Comparison of ENCODE assay signal across 8 cellular contexts in genomic region chr11:119361961-119362725, GRCh38. TPM values are rescaled to one million over a fixed set of nuclear protein-coding genes. Genes with fewer than 3 reads are reported as not detected.
DNase-seq lines count a peak whose midpoint lies in the region; ATAC-seq and TF ChIP-seq lines count a peak whose summit lies in the region.
"Had no signal": no experiment of that assay in that cellular context is flagged by ENCODE, and none has a peak within 500 bp of the region (broad histone marks: within the 10 kb centered on the region; RNA-seq: fewer than 3 reads in every experiment).

No MANE protein-coding gene starts in this region.

- H3K79me2 ChIP-seq in PC-3 (ENCODE audit: low read length): no peaks in the 10 kb centered on the region

- no peak for ATAC-seq in PC-3
- ATAC-seq in sciatic nerve: peak; percentile 14
- no peak for ATAC-seq in HG02970 (IDR thresholded peaks at IDR 0.05; ENCODE audit: low FRiP score, unreplicated experiment)

- DNase-seq in PC-3 (no peak), glutamatergic neuron (no peak), sciatic nerve (ENCODE audit: low spot score) (no peak), NCI-H146 (lab: John Stamatoyannopoulos, UW) (no peak)
- DNase-seq in activated CD8-positive, alpha-beta memory T cell treated with anti-CD3 and anti-CD28 coated beads, Interleukin-2, amount 50 U/mL, for 4 hours: no peak

- H3K36me3 Mint-ChIP-seq in glutamatergic neuron (ENCODE audit: unreplicated experiment): peaks cover 5% of the 10 kb centered on the region

- H3K4me3 Mint-ChIP-seq in glutamatergic neuron (ENCODE audit: unreplicated experiment): peak overlapping the region; percentile 77
- H3K4me3 Mint-ChIP-seq: T-helper 1 cell treated with Interleukin-12 subunit alpha and Interleukin-12 subunit beta and Interleukin-4 antibody, amounts not matched to agents 30 μg/mL and 1 μg/mL, for 36 hours had no signal

- H3K36me3 ChIP-seq in PC-3 (ENCODE audit: low read depth, low read length): no peaks in the 10 kb centered on the region

- H3F3A ChIP-seq in PC-3 (ENCODE audit: low read length, unreplicated experiment): peaks cover 5% of the 10 kb centered on the region

- TF ChIP-seq CTCF in PC-3 (conservative IDR thresholded peaks at IDR 0.05; ENCODE audit: low read depth, low read length): no peak
- TF ChIP-seq CTCF in glutamatergic neuron (IDR thresholded peaks at IDR 0.05; ENCODE audit: partially characterized antibody, unreplicated experiment): no peak

- peak overlapping the region; percentile 54 for H3K4me2 ChIP-seq in PC-3 (ENCODE audit: low read length)

- intact Hi-C loops in PC-3 (cut with micrococcal nuclease): loop anchor here (1.0 to 2.0 kb wide), 2 partner anchors 19 to 112 kb away; partner anchors contain the start of gene USP2
- intact Hi-C loops in sciatic nerve (cut with DNase I): no loop called here

- H3K27me3 ChIP-seq in PC-3 (ENCODE audit: low read length): no peaks in the 10 kb centered on the region

- H3K4me1 Mint-ChIP-seq in glutamatergic neuron (ENCODE audit: low read depth, unreplicated experiment): peaks cover 24% of the 10 kb centered on the region

- H3K9me3 Mint-ChIP-seq in glutamatergic neuron (ENCODE audit: unreplicated experiment): peaks cover 13% of the 10 kb centered on the region
- H3K9me3 Mint-ChIP-seq: T-helper 1 cell treated with Interleukin-12 subunit alpha and Interleukin-12 subunit beta and Interleukin-4 antibody, amounts not matched to agents 30 μg/mL and 1 μg/mL, for 36 hours had no signal

- CTCF ChIA-PET in PC-3 (lab: Charles Lee): interaction anchor here (0.7 to 2.5 kb wide), 5 partner anchors 12 to 260 kb away, joined by 3 to 10 read pairs (median 3); no protein-coding TSS in a partner anchor

- BruUV-seq in PC-3 (replicated peaks; lab: Mats Ljungman, UMichigan): no TSS peak

- H2AFZ ChIP-seq in PC-3 (ENCODE audit: low read length): no peak overlapping the region

- H3K27me3 Mint-ChIP-seq in glutamatergic neuron (ENCODE audit: unreplicated experiment): peaks cover 14% of the 10 kb centered on the region

- POLR2A ChIA-PET in PC-3 (lab: Charles Lee; ENCODE audit: unreplicated experiment): no interaction called here

- no peaks in the 10 kb centered on the region for H3K9me3 ChIP-seq in PC-3 (ENCODE audit: low read length)

- peak overlapping the region; percentile 74 for H3K27ac ChIP-seq in PC-3 (ENCODE audit: low read length)

- no peaks in the 10 kb centered on the region for H4K20me1 ChIP-seq in PC-3 (ENCODE audit: low read length)

- peak overlapping the region; percentile 82 for H3K27ac Mint-ChIP-seq in glutamatergic neuron (ENCODE audit: unreplicated experiment)
- H3K27ac Mint-ChIP-seq: T-helper 1 cell treated with Interleukin-12 subunit alpha and Interleukin-12 subunit beta and Interleukin-4 antibody, amounts not matched to agents 30 μg/mL and 1 μg/mL, for 36 hours had no signal

- no peak overlapping the region for H3K9ac ChIP-seq in PC-3 (ENCODE audit: low read length)

- peaks cover 36% of the 10 kb centered on the region for H3K4me1 ChIP-seq in PC-3 (ENCODE audit: insufficient read depth, low read length)

- H3K4me3 ChIP-seq in PC-3 (ENCODE audit: low read length): peak overlapping the region; percentile 35; the same call in 1 of the 2 replicates

- no peaks in the 10 kb centered on the region for H3K9me2 ChIP-seq in PC-3 (replicated peaks; ENCODE audit: low read length)

RNA-seq across cellular contexts. Expression of gene MFRP, which starts 15.6 kb away (rescaled TPM):
- total RNA-seq in PC-3 (2014; rRNA removed) (not detected in 2 replicates), glutamatergic neuron (ENCODE audit: unreplicated experiment) (not detected), sciatic nerve (not detected)
- total RNA-seq: M059J had no signal

RNA-seq across cellular contexts. Expression of gene USP2, which starts 19.3 kb away (rescaled TPM):
- total RNA-seq in PC-3 (2014; rRNA removed) (0.92 and 1.8 TPM in 2 replicates), glutamatergic neuron (ENCODE audit: unreplicated experiment) (2.6 TPM), sciatic nerve (13.7 TPM)

RNA-seq across cellular contexts. Expression of gene C1QTNF5, which starts 21.5 kb away (rescaled TPM):
- total RNA-seq in PC-3 (2014; rRNA removed) (2.0 and 2.6 TPM in 2 replicates), glutamatergic neuron (ENCODE audit: unreplicated experiment) (0.32 TPM), sciatic nerve (27.7 TPM)

RNA-seq across cellular contexts. Expression of gene RNF26, which starts 27.8 kb away (rescaled TPM):
- 22.9 and 34.5 TPM in 2 replicates for total RNA-seq in PC-3 (2014; rRNA removed)
- 20.6 TPM for total RNA-seq in glutamatergic neuron (ENCODE audit: unreplicated experiment)
- 17.4 TPM for total RNA-seq in sciatic nerve

RNA-seq across cellular contexts. Expression of gene MCAM, which starts 45.2 kb away (rescaled TPM):
- total RNA-seq in PC-3 (2014; rRNA removed) (124 and 162 TPM in 2 replicates), glutamatergic neuron (ENCODE audit: unreplicated experiment) (11.4 TPM), sciatic nerve (146 TPM)
